ENCODE assay signal across 9 cellular contexts in genomic region chr6:42075159-42075838, GRCh38. TPM values are rescaled to one million over a fixed set of nuclear protein-coding genes. Genes with fewer than 3 reads are reported as not detected.
DNase-seq lines count a peak whose midpoint lies in the region; ATAC-seq, FAIRE-seq and TF ChIP-seq lines count a peak whose summit lies in the region.
"Had no signal": no experiment of that assay in that cellular context is flagged by ENCODE, and none has a peak within 500 bp of the region (broad histone marks: within the 10 kb centered on the region; RNA-seq: fewer than 3 reads in every experiment).

No MANE protein-coding gene starts in this region.

- H3K4me3 ChIP-seq in WI38 (ENCODE audit: low read depth, low read length) (no peak overlapping the region), bronchial epithelial cell (ENCODE audit: low read depth, low read length) (no peak overlapping the region)

- peaks cover 14% of the 10 kb centered on the region for H3K36me3 ChIP-seq in bronchial epithelial cell (ENCODE audit: control insufficient read depth, insufficient read depth, low read length)

- no peaks in the 10 kb centered on the region for H3K27me3 ChIP-seq in bronchial epithelial cell (ENCODE audit: control insufficient read depth, insufficient read depth, low read length)
- H3K27me3 ChIP-seq: neutrophil had no signal

- ATAC-seq in GM21825 (IDR thresholded peaks at IDR 0.05; ENCODE audit: unreplicated experiment): no peak

- no peak for FAIRE-seq in bronchial epithelial cell (lab: Jason Lieb, UNC)

- DNase-seq in SIG-M5 treated with dmso at 0.1 percent for 504 hours (lab: John Stamatoyannopoulos, UW; ENCODE audit: unreplicated experiment) (peak; percentile 47), SIG-M5 (lab: John Stamatoyannopoulos, UW) (no peak), NCI-H2171 treated with DMSO at 0.1 percent for 48 hours (lab: John Stamatoyannopoulos, UW) (peak; percentile 52), bronchial epithelial cell (ENCODE audit: low read depth) (peak; percentile 60), kidney glomerular epithelial cell (lab: John Stamatoyannopoulos, UW) (peak; percentile 67)
- peak; percentile 50 to 61 for DNase-seq in stimulated activated CD4-positive, alpha-beta T cell treated with anti-CD3 and anti-CD28 coated beads, Interleukin-4, amount 100 ng/mL, for 4 hours

- TF ChIP-seq CTCF in WI38 (IDR thresholded peaks at IDR 0.05; ENCODE audit: low read depth, low read length) (peak; percentile 84), bronchial epithelial cell (IDR thresholded peaks at IDR 0.05; ENCODE audit: insufficient read depth, low read length, severe bottlenecking) (peak; percentile 76)

RNA-seq across cellular contexts. Expression of gene TAF8, which starts 25.0 kb away (rescaled TPM):
- 10.5 and 12.6 TPM in 2 replicates for total RNA-seq in bronchial epithelial cell
